9 cellular contexts compared by ENCODE assay signal in genomic region chr21:43193651-43194302, GRCh38. TPM values are rescaled to one million over a fixed set of nuclear protein-coding genes. Genes with fewer than 3 reads are reported as not detected.
DNase-seq lines count a peak whose midpoint lies in the region; ATAC-seq and TF ChIP-seq lines count a peak whose summit lies in the region.
"Had no signal": no experiment of that assay in that cellular context is flagged by ENCODE, and none has a peak within 500 bp of the region (broad histone marks: within the 10 kb centered on the region; RNA-seq: fewer than 3 reads in every experiment).

No MANE protein-coding gene starts in this region.

- H3K27me3 ChIP-seq in hepatocyte, result no peaks in the 10 kb centered on the region

- H3K4me1 Mint-ChIP-seq in activated CD8-positive, alpha-beta memory T cell treated with anti-CD3 and anti-CD28 coated beads, Interleukin-2, amount 10 ng/mL, durations not matched to agents 7 days and 5 days, result peaks cover 21% of the 10 kb centered on the region
- peaks cover 20% of the 10 kb centered on the region for H3K4me1 Mint-ChIP-seq in WTC11

- H4K20me1 ChIP-seq in hepatocyte (ENCODE audit: insufficient read depth, poor library complexity, severe bottlenecking), result no peaks in the 10 kb centered on the region

- H2AFZ ChIP-seq in hepatocyte, result no peak overlapping the region

- no peaks in the 10 kb centered on the region for H3K79me2 ChIP-seq in hepatocyte

- 81% methylated on average over 19 of the region's 19 CpGs for WGBS in hepatocyte (ENCODE audit: low lambda C conversion rate, missing lambda C conversion rate)

- no peak overlapping the region for H3K4me3 Mint-ChIP-seq in activated CD8-positive, alpha-beta memory T cell treated with anti-CD3 and anti-CD28 coated beads, Interleukin-2, amount 10 ng/mL, durations not matched to agents 7 days and 5 days
- no peak overlapping the region for H3K4me3 Mint-ChIP-seq in WTC11
- H3K4me3 Mint-ChIP-seq: CD4-positive, CD25-positive, alpha-beta regulatory T cell had no signal

- H3K4me2 ChIP-seq in hepatocyte, result no peak overlapping the region

- peaks cover 2% of the 10 kb centered on the region for H3K36me3 Mint-ChIP-seq in activated CD8-positive, alpha-beta memory T cell treated with anti-CD3 and anti-CD28 coated beads, Interleukin-2, amount 10 ng/mL, durations not matched to agents 7 days and 5 days
- H3K36me3 Mint-ChIP-seq in WTC11, result no peaks in the 10 kb centered on the region

- peaks cover 7% of the 10 kb centered on the region for H3K9me3 Mint-ChIP-seq in activated CD8-positive, alpha-beta memory T cell treated with anti-CD3 and anti-CD28 coated beads, Interleukin-2, amount 10 ng/mL, durations not matched to agents 7 days and 5 days (ENCODE audit: low read depth)
- peaks cover 17% of the 10 kb centered on the region for H3K9me3 Mint-ChIP-seq in WTC11

- ATAC-seq in activated CD8-positive, alpha-beta memory T cell treated with anti-CD3 and anti-CD28 coated beads, Interleukin-2, amount 10 ng/mL, durations not matched to agents 7 days and 5 days, result no peak
- ATAC-seq in WTC11 (peak; percentile 32; the same call in 1 of the 2 replicates), GM19467 (IDR thresholded peaks at IDR 0.05; ENCODE audit: unreplicated experiment) (no peak)

- POLR2A ChIA-PET in WTC11 (lab: Charles Lee), result no interaction called here

- CTCF ChIA-PET in activated CD8-positive, alpha-beta memory T cell treated with anti-CD3 and anti-CD28 coated beads, Interleukin-2, amount 10 ng/mL, durations not matched to agents 7 days and 5 days (lab: Charles Lee), result no interaction called here
- CTCF ChIA-PET in WTC11 (lab: Charles Lee), result no interaction called here

- H3K9me3 ChIP-seq in hepatocyte (ENCODE audit: low read depth), result no peaks in the 10 kb centered on the region

- H3K27ac ChIP-seq in hepatocyte, result no peak overlapping the region

- no peak overlapping the region for H3K27ac Mint-ChIP-seq in activated CD8-positive, alpha-beta memory T cell treated with anti-CD3 and anti-CD28 coated beads, Interleukin-2, amount 10 ng/mL, durations not matched to agents 7 days and 5 days
- no peak overlapping the region for H3K27ac Mint-ChIP-seq in WTC11

- H3K4me3 ChIP-seq in hepatocyte, result no peak overlapping the region

- H3K4me1 ChIP-seq in hepatocyte (ENCODE audit: insufficient read depth), result peaks cover 21% of the 10 kb centered on the region

- peaks cover 12% of the 10 kb centered on the region for H3K27me3 Mint-ChIP-seq in activated CD8-positive, alpha-beta memory T cell treated with anti-CD3 and anti-CD28 coated beads, Interleukin-2, amount 10 ng/mL, durations not matched to agents 7 days and 5 days
- H3K27me3 Mint-ChIP-seq in WTC11 (ENCODE audit: low read depth), result peaks cover 2% of the 10 kb centered on the region; the same call in 1 of the 2 replicates

- peak; percentile 50 for DNase-seq in activated CD8-positive, alpha-beta memory T cell treated with anti-CD3 and anti-CD28 coated beads for 24 hours
- DNase-seq in activated CD8-positive, alpha-beta memory T cell treated with anti-CD3 and anti-CD28 coated beads, Interleukin-2, amount 10 ng/mL, durations not matched to agents 7 days and 5 days, result no peak
- peak; percentile 17 for DNase-seq in WTC11 (ENCODE audit: low spot score)
- peak; percentile 60 for DNase-seq in hepatocyte (ENCODE audit: low spot score)
- peak; percentile 69 for DNase-seq in stromal cell of bone marrow (ENCODE audit: low read depth)
- no peak for DNase-seq in medulla oblongata (ENCODE audit: extremely low spot score)
- DNase-seq in UCSD-AML1 (lab: John Stamatoyannopoulos, UW; ENCODE audit: unreplicated experiment), result no peak
- DNase-seq: CD4-positive, CD25-positive, alpha-beta regulatory T cell had no signal

- no peaks in the 10 kb centered on the region for H3K36me3 ChIP-seq in hepatocyte (replicated peaks; ENCODE audit: insufficient read depth, low read depth)

- no peak for TF ChIP-seq CTCF in WTC11 (IDR thresholded peaks at IDR 0.05)
- no peak for TF ChIP-seq CTCF in hepatocyte (IDR thresholded peaks at IDR 0.05; ENCODE audit: poor library complexity)

- H3K9me2 ChIP-seq in hepatocyte (replicated peaks; ENCODE audit: insufficient read depth), result no peaks in the 10 kb centered on the region

TF ChIP-seq in WTC11, 78 proteins besides CTCF, POLR2A, EP300 and RAD21:
- TF ChIP-seq ZBTB21 (CRISPR knock-in tag; IDR thresholded peaks at IDR 0.05; ENCODE audit: borderline replicate concordance) (no peak), SOX15 (CRISPR knock-in tag; IDR thresholded peaks at IDR 0.05) (no peak), ZNF263 (CRISPR knock-in tag; IDR thresholded peaks at IDR 0.05; ENCODE audit: low read depth) (no peak), SP1 (CRISPR knock-in tag; conservative IDR thresholded peaks at IDR 0.05) (no peak), ATF2 (CRISPR knock-in tag; IDR thresholded peaks at IDR 0.05; ENCODE audit: borderline replicate concordance, low read depth) (no peak), HMGXB4 (CRISPR knock-in tag; IDR thresholded peaks at IDR 0.05) (no peak), OVOL2 (CRISPR knock-in tag; IDR thresholded peaks at IDR 0.05; ENCODE audit: borderline replicate concordance) (no peak), ZNF121 (CRISPR knock-in tag; IDR thresholded peaks at IDR 0.05) (no peak), GABPB1 (CRISPR knock-in tag; IDR thresholded peaks at IDR 0.05) (no peak)
TF ChIP-seq in WTC11: peak in this region for 0.

RNA-seq across cellular contexts. Expression of gene CRYAA, which starts 25.0 kb away (rescaled TPM):
- not detected for total RNA-seq in activated CD8-positive, alpha-beta memory T cell treated with anti-CD3 and anti-CD28 coated beads, Interleukin-2, amount 10 ng/mL, durations not matched to agents 7 days and 5 days
- total RNA-seq in WTC11 (2021) (not detected in 3 replicates), hepatocyte (not detected in 2 replicates)
- not detected in 2 replicates for polyA plus RNA-seq in hepatocyte
- total RNA-seq: CD4-positive, CD25-positive, alpha-beta regulatory T cell had no signal
- polyA plus RNA-seq: CD4-positive, CD25-positive, alpha-beta regulatory T cell had no signal

Comparison
In these comparisons a context has a peak if more than half of its experiments do, and no peak if none do; other contexts are left out.
1. DNase-seq: peak in activated CD8-positive, alpha-beta memory T cell treated with anti-CD3 and anti-CD28 coated beads for 24 hours (single experiment), WTC11 (single experiment), hepatocyte (single experiment) and stromal cell of bone marrow (single experiment); none in activated CD8-positive, alpha-beta memory T cell treated with anti-CD3 and anti-CD28 coated beads, Interleukin-2, amount 10 ng/mL, durations not matched to agents 7 days and 5 days (single experiment), medulla oblongata (single experiment) and UCSD-AML1 (single experiment).